Comparison of ENCODE assay signal across 12 cellular contexts in the genomic region with DNA sequence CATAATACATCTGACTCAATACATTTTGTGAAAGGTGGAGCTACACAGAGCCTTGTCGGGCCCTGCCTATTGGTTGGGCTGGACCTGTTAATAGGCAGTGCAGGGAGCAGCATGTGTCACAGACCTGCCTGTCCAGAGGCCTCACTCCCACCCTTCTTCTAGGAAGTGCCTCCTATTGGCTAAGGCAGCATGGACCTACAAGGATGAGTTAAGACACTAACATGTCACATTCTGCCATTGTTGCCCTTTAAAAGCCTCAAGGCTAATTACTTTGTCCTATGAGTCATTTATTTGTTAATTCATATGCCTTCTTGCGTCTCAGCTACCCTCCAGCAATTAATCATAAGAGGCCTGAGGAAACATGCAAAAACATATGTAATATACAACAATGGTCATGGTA. TPM values are rescaled to one million over a fixed set of nuclear protein-coding genes. Genes with fewer than 3 reads are reported as not detected.
A peak's percentile ranks its signal among the peaks of the same experiment; 100 is the strongest.
DNase-seq lines count a peak whose midpoint lies in the region; ATAC-seq and TF ChIP-seq lines count a peak whose summit lies in the region.
"Had no signal": no experiment of that assay in that cellular context is flagged by ENCODE, and none has a peak within 500 bp of the region (broad histone marks: within the 10 kb centered on the region; RNA-seq: fewer than 3 reads in every experiment).

No MANE protein-coding gene starts in this region.

- no peak for ATAC-seq in GM19035 (IDR thresholded peaks at IDR 0.05; ENCODE audit: unreplicated experiment)

- H3K36me3 ChIP-seq in Caco-2 (ENCODE audit: control insufficient read depth, insufficient read depth, low read length), result no peaks in the 10 kb centered on the region

- no peak overlapping the region for H3K4me3 ChIP-seq in fibroblast of mammary gland (ENCODE audit: control insufficient read depth, low read depth, low read length)
- no peak overlapping the region for H3K4me3 ChIP-seq in Caco-2 (ENCODE audit: low read depth, low read length)
- H3K4me3 ChIP-seq: skin epidermis had no signal

- DNase-seq in GM04504 (ENCODE audit: low read depth), result peak; percentile 18
- DNase-seq in RKO (ENCODE audit: low spot score), result peak; percentile 30
- peak; percentile 86 for DNase-seq in fibroblast of mammary gland (ENCODE audit: low read depth)
- DNase-seq in activated naive CD4-positive, alpha-beta T cell treated with Interleukin-2 at 50 U/mL for 16 hours, result no peak
- DNase-seq in central memory CD4-positive, alpha-beta T cell, result no peak
- DNase-seq in Caco-2, result no peak
- DNase-seq: C1 segment of cervical spinal cord, immature natural killer cell, SHP77 had no signal

- intact Hi-C loops in Caco-2 (cut with micrococcal nuclease; ENCODE audit: unreplicated experiment), result no loop called here

- TF ChIP-seq CTCF in 22Rv1 (IDR thresholded peaks at IDR 0.05) (no peak), fibroblast of mammary gland (conservative IDR thresholded peaks at IDR 0.05; ENCODE audit: control insufficient read depth, insufficient read depth, low read depth, low read length) (no peak), Caco-2 (IDR thresholded peaks at IDR 0.05; ENCODE audit: insufficient read depth in 1 of 2, low read depth in 1 of 2, low read length in 1 of 2, severe bottlenecking in 1 of 2, unreplicated experiment in 1 of 2) (no peak)

- no peaks in the 10 kb centered on the region for H3K9me3 Mint-ChIP-seq in Caco-2 (ENCODE audit: unreplicated experiment)
- H3K9me3 Mint-ChIP-seq: immature natural killer cell had no signal

- H3K9me3 ChIP-seq in Caco-2, result no peaks in the 10 kb centered on the region

- H3K27ac ChIP-seq in 22Rv1, result peak overlapping the region; percentile 22; the same call in 1 of the 2 replicates

- BruUV-seq in Caco-2 (replicated peaks; lab: Mats Ljungman, UMichigan), result no TSS peak

- no peaks in the 10 kb centered on the region for H3K4me1 ChIP-seq in Caco-2

- no peaks in the 10 kb centered on the region for H3K27me3 ChIP-seq in Caco-2 (replicated peaks; ENCODE audit: control insufficient read depth, insufficient read depth, low read length)

- H3K36me3 Mint-ChIP-seq in Caco-2 (ENCODE audit: insufficient read depth, unreplicated experiment), result peaks cover 9% of the 10 kb centered on the region

- H3K27ac Mint-ChIP-seq in Caco-2 (ENCODE audit: unreplicated experiment), result no peak overlapping the region

- H3K27me3 Mint-ChIP-seq in Caco-2 (ENCODE audit: insufficient read depth, unreplicated experiment), result no peaks in the 10 kb centered on the region

- no peak overlapping the region for H3K4me3 Mint-ChIP-seq in Caco-2 (ENCODE audit: unreplicated experiment)
- H3K4me3 Mint-ChIP-seq: immature natural killer cell had no signal

- CTCF ChIA-PET in Caco-2 (lab: Charles Lee), result no interaction called here

- POLR2A ChIA-PET in Caco-2 (lab: Charles Lee), result no interaction called here

- H3K4me1 Mint-ChIP-seq in Caco-2 (ENCODE audit: low read depth, unreplicated experiment), result peaks cover 6% of the 10 kb centered on the region

RNA-seq across cellular contexts. Expression of gene CD58, which starts 33.4 kb away (rescaled TPM):
- 5.6 and 7.6 TPM in 2 replicates for total RNA-seq in Caco-2 (2022)

Comparison
In these comparisons a context has a peak if more than half of its experiments do, and no peak if none do; other contexts are left out.
1. DNase-seq: peak in GM04504 (single experiment), RKO (single experiment) and fibroblast of mammary gland (single experiment); none in activated naive CD4-positive, alpha-beta T cell treated with Interleukin-2 at 50 U/mL for 16 hours (single experiment), central memory CD4-positive, alpha-beta T cell (single experiment) and Caco-2 (0 of 2).